In the genomic region with DNA sequence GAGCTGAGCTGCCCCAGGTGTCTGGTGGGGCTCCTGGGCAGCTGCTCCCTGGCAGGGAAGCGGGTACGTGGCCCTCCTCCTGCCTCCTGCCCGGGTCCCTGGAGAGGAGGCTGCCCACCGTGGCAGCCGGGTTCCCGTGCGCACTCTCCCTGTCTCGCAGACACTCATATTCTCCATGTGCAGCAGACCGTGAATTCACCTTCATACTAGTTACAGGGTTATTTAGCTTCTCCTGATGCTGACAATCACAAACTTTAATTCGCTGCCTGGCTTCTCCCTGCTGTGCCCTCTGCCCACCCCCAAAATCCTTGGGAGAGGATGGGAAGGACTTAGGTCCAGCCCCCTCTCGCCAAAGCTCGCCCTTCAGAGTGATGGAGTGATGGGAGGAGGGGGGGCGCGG, we compare ENCODE assay signal across 11 cellular contexts.
"Had no signal": no experiment of that assay in that cellular context is flagged by ENCODE, and none has a peak within 500 bp of the region (broad histone marks: within the 10 kb centered on the region; RNA-seq: fewer than 3 reads in every experiment).

No MANE protein-coding gene starts in this region.

- ATAC-seq: activated CD8-positive, alpha-beta T cell treated with anti-CD3 and anti-CD28 coated beads, Interleukin-2, amount 10 ng/mL, durations not matched to agents 7 days and 5 days; stimulated activated effector memory CD8-positive, alpha-beta T cell treated with anti-CD3 and anti-CD28 coated beads, Interleukin-12 subunit alpha, Interleukin-12 subunit beta, amount 100 ng/mL, for 72 hours had no signal

- DNase-seq: activated CD4-positive, alpha-beta T cell treated with anti-CD3 and anti-CD28 coated beads, Interleukin-2, amount 10 ng/mL, durations not matched to agents 24 days and 14 days; activated CD4-positive, CD25-positive, alpha-beta regulatory T cell; activated CD8-positive, alpha-beta memory T cell treated with anti-CD3 and anti-CD28 coated beads, Interleukin-2, amount 50 U/mL, for 4 hours; activated CD8-positive, alpha-beta T cell treated with anti-CD3 and anti-CD28 coated beads, Interleukin-2, amount 10 ng/mL, durations not matched to agents 7 days and 5 days; activated naive CD4-positive, alpha-beta T cell; activated naive CD8-positive, alpha-beta T cell treated with anti-CD3 and anti-CD28 coated beads, Interleukin-2, amount 10 ng/mL, durations not matched to agents 7 days and 5 days; islet precursor cell; midbrain; stimulated activated CD4-positive, alpha-beta T cell treated with anti-CD3 and anti-CD28 coated beads, Interleukin-1b, Interleukin-23, amount 100 ng/mL, for 48 hours; tibial artery had no signal
